1 cellular context compared by ENCODE assay signal in genomic region chr18:26547302-26548143, GRCh38.
TF ChIP-seq lines count a peak whose summit lies in the region.

No MANE protein-coding gene starts in this region.

TF ChIP-seq in H1, 55 proteins besides CTCF, POLR2A, EP300 and RAD21:
- TF ChIP-seq GTF2F1 (IDR thresholded peaks at IDR 0.05; ENCODE audit: borderline replicate concordance, low read depth, low read length): no peak
- peak; percentile 97 for TF ChIP-seq MAX (IDR thresholded peaks at IDR 0.05)
- TF ChIP-seq RFX5 (IDR thresholded peaks at IDR 0.05; ENCODE audit: borderline replicate concordance, low read depth, low read length): no peak
- TF ChIP-seq JUN (IDR thresholded peaks at IDR 0.05; ENCODE audit: low read depth, low read length): no peak
- no peak for TF ChIP-seq CHD7 (IDR thresholded peaks at IDR 0.05; ENCODE audit: insufficient replicate concordance, low read length)
- TF ChIP-seq FOSL1 (IDR thresholded peaks at IDR 0.05; ENCODE audit: insufficient read depth, low read depth, low read length): no peak
- TF ChIP-seq SP1 (IDR thresholded peaks at IDR 0.05; ENCODE audit: low read depth, low read length): no peak
- TF ChIP-seq TAF1 (IDR thresholded peaks at IDR 0.05; ENCODE audit: low read depth, low read length): peak; percentile 51; the same call in 1 of the 2 replicates
- no peak for TF ChIP-seq BCL11A (IDR thresholded peaks at IDR 0.05; ENCODE audit: low read depth in 2 of 2, low read length in 2 of 2)
- no peak for TF ChIP-seq CHD1 (IDR thresholded peaks at IDR 0.05; ENCODE audit: low read depth, low read length)
- peak; percentile 75 for TF ChIP-seq RNF2 (IDR thresholded peaks at IDR 0.05; ENCODE audit: borderline replicate concordance, low read depth, low read length, missing control alignments, poor library complexity, severe bottlenecking)
- TF ChIP-seq ATF2 (IDR thresholded peaks at IDR 0.05; ENCODE audit: low read length): no peak
- 0 out of 4 replicates have a peak, but pooled peaks of 1 of the 2 experiments have one; percentile 38 for TF ChIP-seq HDAC2 (IDR thresholded peaks at IDR 0.05; ENCODE audit: borderline replicate concordance in 1 of 2, low read depth in 2 of 2, low read length in 2 of 2)
- peak; percentile 75 for TF ChIP-seq EZH2 (IDR thresholded peaks at IDR 0.05; ENCODE audit: low read depth, low read length, severe bottlenecking)
- TF ChIP-seq HDAC6 (IDR thresholded peaks at IDR 0.05; ENCODE audit: low read depth, low read length): no peak
- TF ChIP-seq CHD2 (IDR thresholded peaks at IDR 0.05; ENCODE audit: low read length): no peak
- TF ChIP-seq E2F6 (IDR thresholded peaks at IDR 0.05): peak; percentile 95
- TF ChIP-seq NRF1 (IDR thresholded peaks at IDR 0.05; ENCODE audit: low read depth, low read length): no peak
- no peak for TF ChIP-seq POLR2AphosphoS5 (IDR thresholded peaks at IDR 0.05; ENCODE audit: low read depth, low read length)
- TF ChIP-seq TAF7 (optimal IDR thresholded peaks at IDR 0.05; ENCODE audit: borderline replicate concordance, low read depth, low read length): no peak
- no peak for TF ChIP-seq BACH1 (IDR thresholded peaks at IDR 0.05; ENCODE audit: low read length)
- TF ChIP-seq EGR1 (IDR thresholded peaks at IDR 0.05; ENCODE audit: borderline replicate concordance, low read depth, low read length): no peak; the same call in 1 of the 2 replicates
- no peak for TF ChIP-seq CEBPB (IDR thresholded peaks at IDR 0.05; ENCODE audit: low read depth, low read length)
- TF ChIP-seq SIN3A (conservative IDR thresholded peaks at IDR 0.05 in 1 of 2, IDR thresholded peaks at IDR 0.05 in 1 of 2; ENCODE audit: low read depth in 1 of 2, low read length in 2 of 2): 0 out of 4 replicates have a peak, but pooled peaks of 1 of the 2 experiments have one; percentile 63
- TF ChIP-seq CBX5 (IDR thresholded peaks at IDR 0.05; ENCODE audit: low read depth, low read length): no peak
- no peak for TF ChIP-seq RBBP5 (IDR thresholded peaks at IDR 0.05; ENCODE audit: borderline replicate concordance, low read depth, low read length)
- 0 out of 2 replicates have a peak, but pooled peaks have one; percentile 37 for TF ChIP-seq YY1 (IDR thresholded peaks at IDR 0.05; ENCODE audit: low read depth, low read length)
- TF ChIP-seq TBP (IDR thresholded peaks at IDR 0.05; ENCODE audit: low read depth, low read length): peak; percentile 33; the same call in 1 of the 2 replicates
- TF ChIP-seq GABPA (IDR thresholded peaks at IDR 0.05; ENCODE audit: borderline replicate concordance, insufficient read depth, low read length): peak; percentile 27; the same call in 1 of the 2 replicates
- TF ChIP-seq KDM4A (IDR thresholded peaks at IDR 0.05; ENCODE audit: low read depth, low read length, severe bottlenecking): peak; percentile 74
- no peak for TF ChIP-seq PHF8 (conservative IDR thresholded peaks at IDR 0.05; ENCODE audit: low read depth, low read length)
- no peak for TF ChIP-seq POU5F1 (IDR thresholded peaks at IDR 0.05; ENCODE audit: low read depth, low read length)
- TF ChIP-seq CREB1 (IDR thresholded peaks at IDR 0.05): peak; percentile 5
- TF ChIP-seq SUZ12 (IDR thresholded peaks at IDR 0.05; ENCODE audit: low read length): peak; percentile 78
- no peak for TF ChIP-seq CBX8 (IDR thresholded peaks at IDR 0.05; ENCODE audit: borderline replicate concordance, low read depth, low read length)
- TF ChIP-seq CTBP2 (IDR thresholded peaks at IDR 0.05; ENCODE audit: borderline replicate concordance, insufficient read depth, insufficient read length, low read length): peak; percentile 75
